1 cellular context compared by ENCODE assay signal in the genomic region with DNA sequence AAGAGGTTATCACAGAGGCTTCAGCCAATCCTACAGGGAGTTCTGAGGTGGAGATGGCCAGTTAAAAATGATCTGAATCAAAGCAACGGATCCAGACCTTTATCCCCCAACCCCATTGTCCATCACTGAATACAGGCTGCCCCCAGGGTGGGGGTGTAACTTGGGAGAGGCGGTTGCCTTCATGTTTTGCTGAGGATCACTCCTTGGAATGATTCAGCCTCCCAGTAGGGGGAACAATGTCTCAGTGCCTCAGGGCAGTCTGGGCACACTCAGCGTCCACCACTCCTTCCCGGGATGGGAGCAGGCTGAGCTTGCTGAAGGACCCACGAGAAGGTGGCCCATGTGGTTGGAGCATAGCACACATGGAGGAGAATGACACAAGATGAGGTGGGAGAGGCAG.
TF ChIP-seq lines count a peak whose summit lies in the region.

No MANE protein-coding gene starts in this region.

TF ChIP-seq in H1, 55 proteins besides CTCF, POLR2A, EP300 and RAD21:
- TF ChIP-seq RNF2 (IDR thresholded peaks at IDR 0.05; ENCODE audit: borderline replicate concordance, low read depth, low read length, missing control alignments, poor library complexity, severe bottlenecking) (no peak), CHD1 (IDR thresholded peaks at IDR 0.05; ENCODE audit: low read depth, low read length) (no peak), POU5F1 (IDR thresholded peaks at IDR 0.05; ENCODE audit: low read depth, low read length) (no peak), GTF2F1 (IDR thresholded peaks at IDR 0.05; ENCODE audit: borderline replicate concordance, low read depth, low read length) (no peak), CHD2 (IDR thresholded peaks at IDR 0.05; ENCODE audit: low read length) (no peak), E2F6 (IDR thresholded peaks at IDR 0.05) (no peak), RFX5 (IDR thresholded peaks at IDR 0.05; ENCODE audit: borderline replicate concordance, low read depth, low read length) (no peak), JUND (IDR thresholded peaks at IDR 0.05; ENCODE audit: low read length) (no peak), ASH2L (IDR thresholded peaks at IDR 0.05; ENCODE audit: low read length) (no peak), CBX5 (IDR thresholded peaks at IDR 0.05; ENCODE audit: low read depth, low read length) (no peak)
- TF ChIP-seq, protein P1, sequence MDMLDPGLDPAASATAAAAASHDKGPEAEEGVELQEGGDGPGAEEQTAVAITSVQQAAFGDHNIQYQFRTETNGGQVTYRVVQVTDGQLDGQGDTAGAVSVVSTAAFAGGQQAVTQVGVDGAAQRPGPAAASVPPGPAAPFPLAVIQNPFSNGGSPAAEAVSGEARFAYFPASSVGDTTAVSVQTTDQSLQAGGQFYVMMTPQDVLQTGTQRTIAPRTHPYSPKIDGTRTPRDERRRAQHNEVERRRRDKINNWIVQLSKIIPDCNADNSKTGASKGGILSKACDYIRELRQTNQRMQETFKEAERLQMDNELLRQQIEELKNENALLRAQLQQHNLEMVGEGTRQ (IDR thresholded peaks at IDR 0.05; ENCODE audit: low read length): no peak
